8 cellular contexts compared by ENCODE assay signal in genomic region chr11:104134760-104135159, GRCh38.
DNase-seq lines count a peak whose midpoint lies in the region; ATAC-seq and TF ChIP-seq lines count a peak whose summit lies in the region.

No MANE protein-coding gene starts in this region.

- peak; percentile 12 for DNase-seq in AG08396 (ENCODE audit: low spot score)
- peak; percentile 14 for DNase-seq in HS-5 (ENCODE audit: low read depth)
- DNase-seq in adipocyte (ENCODE audit: low read depth) = peak; percentile 54
- DNase-seq in iPS-NIHi7 (ENCODE audit: extremely low spot score) = peak; percentile 14
- DNase-seq in RWPE1 (ENCODE audit: low spot score) = no peak
- DNase-seq in activated CD4-positive, CD25-positive, alpha-beta regulatory T cell treated with anti-CD3 and anti-CD28 coated beads, Interleukin-2, amount 50 U/mL, for 72 hours = no peak
- no peak for DNase-seq in cerebellar cortex (ENCODE audit: low spot score)

- no peak for ATAC-seq in HG03378 (IDR thresholded peaks at IDR 0.05; ENCODE audit: unreplicated experiment)

- peak overlapping the region; percentile 2 for H3K4me3 ChIP-seq in adipocyte (ENCODE audit: low read length)

- TF ChIP-seq CTCF in RWPE1 (conservative IDR thresholded peaks at IDR 0.05; ENCODE audit: low read depth) = no peak

- no peaks in the 10 kb centered on the region for H3K27me3 ChIP-seq in adipocyte (replicated peaks; ENCODE audit: control insufficient read depth, insufficient read depth, low read length)

- POLR2A ChIA-PET in RWPE1 (lab: Yijun Ruan, JAX; ENCODE audit: low non-redundant PET) = no interaction called here

- no peak overlapping the region for H3K27ac ChIP-seq in RWPE1

- CTCF ChIA-PET in RWPE1 (lab: Yijun Ruan, JAX) = no interaction called here

- no peaks in the 10 kb centered on the region for H3K36me3 ChIP-seq in adipocyte (ENCODE audit: control insufficient read depth, insufficient read depth, low read length, severe bottlenecking)

- H3K4me1 ChIP-seq in adipocyte (ENCODE audit: control insufficient read depth, insufficient read depth, low read length) = peaks cover 17% of the 10 kb centered on the region

- no peaks in the 10 kb centered on the region for H3K9me3 ChIP-seq in adipocyte (ENCODE audit: control insufficient read depth, low read length)

- H3K9ac ChIP-seq in adipocyte (ENCODE audit: low read length) = no peak overlapping the region

Comparison
In these comparisons a context has a peak if more than half of its experiments do, and no peak if none do; other contexts are left out.
1. DNase-seq: peak in AG08396 (single experiment), HS-5 (single experiment), adipocyte (single experiment) and iPS-NIHi7 (single experiment); none in RWPE1 (single experiment), activated CD4-positive, CD25-positive, alpha-beta regulatory T cell treated with anti-CD3 and anti-CD28 coated beads, Interleukin-2, amount 50 U/mL, for 72 hours (single experiment) and cerebellar cortex (single experiment).